11 cellular contexts compared by ENCODE assay signal in genomic region chr1:164780863-164781262, GRCh38.
A peak's percentile ranks its signal among the peaks of the same experiment; 100 is the strongest.
DNase-seq lines count a peak whose midpoint lies in the region; ATAC-seq, FAIRE-seq and TF ChIP-seq lines count a peak whose summit lies in the region.
"Had no signal": no experiment of that assay in that cellular context is flagged by ENCODE, and none has a peak within 500 bp of the region (broad histone marks: within the 10 kb centered on the region; RNA-seq: fewer than 3 reads in every experiment).

No MANE protein-coding gene starts in this region.

- H2BK120ac ChIP-seq in neuronal stem cell (ENCODE audit: low read depth, low read length): no peak overlapping the region

- H2BK15ac ChIP-seq in neuronal stem cell (ENCODE audit: low read length): no peak overlapping the region

- no peak overlapping the region for H2BK5ac ChIP-seq in neuronal stem cell (ENCODE audit: low read length)

- WGBS in esophagus squamous epithelium, 2 donors: 48 to 71% methylated on average over 8 of the region's 8 CpGs
- 86 to 93% methylated on average over 6 to 8 of the region's 8 CpGs for WGBS in mesodermal cell (ENCODE audit: insufficient coverage in 2 of 2), 2 experiments
- WGBS in neuronal stem cell (ENCODE audit: extremely low coverage in 2 of 2, insufficient read length in 2 of 2, insufficient replicate concordance in 1 of 2), 2 donors: no CpG with 5 or more reads among the region's 8 CpGs

- H3K14ac ChIP-seq in neuronal stem cell (ENCODE audit: low read length): no peak overlapping the region

- H3K36me3 ChIP-seq in esophagus squamous epithelium: no peaks in the 10 kb centered on the region
- H3K36me3 ChIP-seq in mesodermal cell (ENCODE audit: control insufficient read depth, insufficient read depth, low read length): no peaks in the 10 kb centered on the region
- no peaks in the 10 kb centered on the region for H3K36me3 ChIP-seq in vagina
- peaks cover 0 to 7% of the 10 kb centered on the region in 2 donors for H3K36me3 ChIP-seq in neuronal stem cell (replicated peaks in 1 of 2; ENCODE audit: control insufficient read depth in 2 of 2, insufficient read depth in 2 of 2, low read length in 2 of 2)
- H3K36me3 ChIP-seq: SJCRH30 had no signal

- H2AK5ac ChIP-seq in neuronal stem cell (ENCODE audit: low read depth, low read length): no peak overlapping the region

- H3K9me3 ChIP-seq in esophagus squamous epithelium (no peaks in the 10 kb centered on the region), mesodermal cell (ENCODE audit: control insufficient read depth, low read length) (no peaks in the 10 kb centered on the region), vagina (no peaks in the 10 kb centered on the region), neuronal stem cell (replicated peaks in 1 of 2; ENCODE audit: control insufficient read depth in 2 of 2, insufficient read depth in 1 of 2, low read depth in 1 of 2, low read length in 2 of 2) (peaks cover 0 to 4% of the 10 kb centered on the region in 2 donors)
- H3K9me3 ChIP-seq: SJCRH30 had no signal

- H3K4me2 ChIP-seq in neuronal stem cell (ENCODE audit: insufficient read depth, low read length, poor library complexity, severe bottlenecking): no peak overlapping the region

- H3K4me1 ChIP-seq in esophagus squamous epithelium (peaks cover 21 to 79% (median 47%) of the 10 kb centered on the region in 3 donors), mesodermal cell (ENCODE audit: control insufficient read depth, insufficient read depth, low read length, poor library complexity, severe bottlenecking) (peaks cover 34% of the 10 kb centered on the region), vagina (peaks cover 85% of the 10 kb centered on the region), neuronal stem cell (ENCODE audit: control insufficient read depth in 2 of 2, insufficient read depth in 1 of 2, low read depth in 1 of 2, low read length in 2 of 2) (peaks cover 2 to 15% of the 10 kb centered on the region in 2 donors)

- no peak overlapping the region for H4K91ac ChIP-seq in neuronal stem cell (ENCODE audit: low read depth, low read length, poor library complexity)

- H3K27ac ChIP-seq in esophagus squamous epithelium: peak overlapping the region; percentile 15 to 85 (median 79)
- peak overlapping the region; percentile 11 for H3K27ac ChIP-seq in mesodermal cell (ENCODE audit: low read depth, low read length, severe bottlenecking)
- H3K27ac ChIP-seq in vagina: peak overlapping the region; percentile 54
- H3K27ac ChIP-seq in neuronal stem cell (replicated peaks; ENCODE audit: low read length): no peak overlapping the region
- H3K27ac ChIP-seq: SJCRH30 had no signal

- DNase-seq in NCI-H146 (lab: John Stamatoyannopoulos, UW): peak; percentile 34
- no peak for DNase-seq in NCI-H146 treated with DMSO at 0.1 percent for 48 hours (lab: John Stamatoyannopoulos, UW; ENCODE audit: unreplicated experiment)
- no peak for DNase-seq in esophagus squamous epithelium (lab: John Stamatoyannopoulos, UW)
- DNase-seq in vagina (ENCODE audit: extremely low spot score in 2 of 2): peak in 1 of 2 donors; percentile 88
- DNase-seq in neuronal stem cell (ENCODE audit: low spot score): no peak
- no peak for DNase-seq in GM12892 (ENCODE audit: insufficient read length)
- DNase-seq: NCI-H1930, SJCRH30 had no signal

- intact Hi-C loops in esophagus squamous epithelium (cut with DNase I): loop anchor here (10.0 kb wide), 2 partner anchors 166 to 216 kb away; no protein-coding TSS in a partner anchor
- intact Hi-C loops in vagina (cut with DNase I): no loop called here

- no peak overlapping the region for H3K23ac ChIP-seq in neuronal stem cell (ENCODE audit: low read depth, low read length, poor library complexity)

- TF ChIP-seq CTCF in esophagus squamous epithelium (IDR thresholded peaks at IDR 0.05) (no peak), vagina (IDR thresholded peaks at IDR 0.05) (no peak)

- FAIRE-seq in GM12892 (lab: Jason Lieb, UNC): no peak
- FAIRE-seq: A204.1 had no signal

- peaks cover 2% of the 10 kb centered on the region for H3K79me1 ChIP-seq in neuronal stem cell (ENCODE audit: low read depth, low read length)

- H3K4me3 ChIP-seq in esophagus squamous epithelium: no peak overlapping the region
- no peak overlapping the region for H3K4me3 ChIP-seq in mesodermal cell (ENCODE audit: extremely low read depth, insufficient read depth, low read length, poor library complexity, severe bottlenecking)
- H3K4me3 ChIP-seq in vagina: no peak overlapping the region
- no peak overlapping the region for H3K4me3 ChIP-seq in neuronal stem cell (ENCODE audit: low read length in 2 of 2)
- H3K4me3 ChIP-seq: SJCRH30 had no signal

- TF ChIP-seq POLR2A in esophagus squamous epithelium (IDR thresholded peaks at IDR 0.05) (no peak), vagina (IDR thresholded peaks at IDR 0.05) (no peak), GM12892 (IDR thresholded peaks at IDR 0.05; ENCODE audit: low read depth, low read length) (no peak)

- no peak overlapping the region for H4K8ac ChIP-seq in neuronal stem cell (ENCODE audit: low read depth, low read length)

- no peak for ATAC-seq in HG03432 (IDR thresholded peaks at IDR 0.05; ENCODE audit: unreplicated experiment)

- no peak overlapping the region for H2AFZ ChIP-seq in neuronal stem cell (ENCODE audit: low read length)

- H3K27me3 ChIP-seq in esophagus squamous epithelium (no peaks in the 10 kb centered on the region), vagina (no peaks in the 10 kb centered on the region), neuronal stem cell (ENCODE audit: control insufficient read depth in 3 of 3, insufficient read depth in 3 of 3, low read depth in 1 of 3, low read length in 3 of 3) (no peaks in the 10 kb centered on the region)
- H3K27me3 ChIP-seq: SJCRH30 had no signal

- H2BK12ac ChIP-seq in neuronal stem cell (ENCODE audit: low read length): no peak overlapping the region

- no peak overlapping the region for H3K9ac ChIP-seq in neuronal stem cell (ENCODE audit: low read depth, low read length, poor library complexity)

- H3K18ac ChIP-seq in neuronal stem cell (ENCODE audit: low read length): no peak overlapping the region

- no peak overlapping the region for H3K4ac ChIP-seq in neuronal stem cell (ENCODE audit: low read length)
